ENCODE assay signal across 1 cellular context in genomic region chr3:49686769-49687418, GRCh38.
TF ChIP-seq lines count a peak whose summit lies in the region.

No MANE protein-coding gene starts in this region.

TF ChIP-seq in GM23338, 12 proteins besides CTCF, POLR2A, EP300 and RAD21:
- peak; percentile 67 for TF ChIP-seq POLR2AphosphoS5 (IDR thresholded peaks at IDR 0.05; ENCODE audit: low read depth)
